In genomic region chr5:157989296-157989695, GRCh38 we compare ENCODE assay signal across 29 cellular contexts.
"Had no signal": no experiment of that assay in that cellular context is flagged by ENCODE, and none has a peak within 500 bp of the region (broad histone marks: within the 10 kb centered on the region; RNA-seq: fewer than 3 reads in every experiment).

No MANE protein-coding gene starts in this region.

- H3K9me3 ChIP-seq: pancreas, psoas muscle, right atrium auricular region, spleen, testis, transverse colon had no signal

- H3K27me3 ChIP-seq: cardiac muscle cell, pancreas, right atrium auricular region, testis, transverse colon had no signal

- DNase-seq: activated CD4-positive, alpha-beta memory T cell treated with anti-CD3 and anti-CD28 coated beads for 36 hours; activated CD4-positive, alpha-beta T cell treated with anti-CD3 and anti-CD28 coated beads, Interleukin-2, amount 10 ng/mL, durations not matched to agents 24 days and 14 days; activated CD4-positive, CD25-positive, alpha-beta regulatory T cell treated with anti-CD3 and anti-CD28 coated beads, Interleukin-2, amount 50 U/mL, for 72 hours; activated CD8-positive, alpha-beta memory T cell treated with anti-CD3 and anti-CD28 coated beads, Interleukin-2, amount 50 U/mL, for 4 hours; activated effector memory CD4-positive, alpha-beta T cell treated with anti-CD3 and anti-CD28 coated beads, Interleukin-2, amount 50 U/mL, for 16 hours; activated naive CD4-positive, alpha-beta T cell treated with anti-CD3 and anti-CD28 coated beads for 36 hours; activated naive CD8-positive, alpha-beta T cell treated with anti-CD3 and anti-CD28 coated beads for 36 hours; activated T-cell treated with anti-CD3 and anti-CD28 coated beads, Interleukin-2, amount 50 U/mL, for 1 hour; amniotic stem cell; cerebellar nuclear complex; foreskin fibroblast; head of caudate nucleus; hippocampal formation; kidney; left colon; midbrain; naive thymus-derived CD4-positive, alpha-beta T cell; pancreas; psoas muscle; spleen; stimulated activated naive CD8-positive, alpha-beta T cell treated with anti-CD3 and anti-CD28 coated beads, Interleukin-15, Interleukin-2, amounts not matched to agents 100 U/mL and 50 U/mL, for 24 hours; T-helper 17 cell; T1000; testis; transverse colon; WERI-Rb-1 had no signal

- ATAC-seq: left colon; naive thymus-derived CD4-positive, alpha-beta T cell; pancreas; psoas muscle; stimulated activated naive CD8-positive, alpha-beta T cell treated with anti-CD3 and anti-CD28 coated beads, Interleukin-15, Interleukin-2, amounts not matched to agents 100 U/mL and 50 U/mL, for 24 hours; T-helper 17 cell had no signal

- H3K27ac ChIP-seq: cardiac muscle cell, coronary artery, pancreas, psoas muscle, right atrium auricular region, spleen, testis, transverse colon, WERI-Rb-1 had no signal

- H3K36me3 ChIP-seq: cardiac muscle cell, pancreas, right atrium auricular region, spleen, transverse colon, WERI-Rb-1 had no signal

- H3K4me1 ChIP-seq: pancreas, psoas muscle, testis had no signal

- H3K4me3 ChIP-seq: cardiac muscle cell, coronary artery, pancreas, psoas muscle, right atrium auricular region, spleen, testis, transverse colon had no signal
